Comparison of ENCODE assay signal across 10 cellular contexts in genomic region chr6:133551847-133552331, GRCh38.
DNase-seq lines count a peak whose midpoint lies in the region; ATAC-seq and TF ChIP-seq lines count a peak whose summit lies in the region.
"Had no signal": no experiment of that assay in that cellular context is flagged by ENCODE, and none has a peak within 500 bp of the region (broad histone marks: within the 10 kb centered on the region; RNA-seq: fewer than 3 reads in every experiment).

No MANE protein-coding gene starts in this region.

- no peaks in the 10 kb centered on the region for H3K4me1 Mint-ChIP-seq in stimulated activated effector memory CD8-positive, alpha-beta T cell treated with anti-CD3 and anti-CD28 coated beads, Interleukin-12 subunit alpha, Interleukin-12 subunit beta, amount 100 ng/mL, for 72 hours
- H3K4me1 Mint-ChIP-seq: central memory CD8-positive, alpha-beta T cell had no signal

- peak overlapping the region; percentile 8; the same call in 1 of the 2 replicates for H3K27ac ChIP-seq in SJSA1
- peak overlapping the region in 4 of 12 donors; percentile 19 to 32 (median 26) for H3K27ac ChIP-seq in heart left ventricle
- peak overlapping the region; percentile 68 to 86 (median 80) for H3K27ac ChIP-seq in gastrocnemius medialis

- peak; percentile 73 to 90 (median 85) for ATAC-seq in heart left ventricle
- peak; percentile 85 to 86 for ATAC-seq in gastrocnemius medialis
- ATAC-seq in stimulated activated effector memory CD8-positive, alpha-beta T cell treated with anti-CD3 and anti-CD28 coated beads, Interleukin-12 subunit alpha, Interleukin-12 subunit beta, amount 100 ng/mL, for 72 hours = no peak

- H3K36me3 ChIP-seq in SJSA1 = no peaks in the 10 kb centered on the region
- H3K36me3 ChIP-seq in heart left ventricle = no peaks in the 10 kb centered on the region
- H3K36me3 ChIP-seq in gastrocnemius medialis = no peaks in the 10 kb centered on the region

- no peaks in the 10 kb centered on the region for H3K9me3 Mint-ChIP-seq in stimulated activated effector memory CD8-positive, alpha-beta T cell treated with anti-CD3 and anti-CD28 coated beads, Interleukin-12 subunit alpha, Interleukin-12 subunit beta, amount 100 ng/mL, for 72 hours
- H3K9me3 Mint-ChIP-seq: central memory CD8-positive, alpha-beta T cell had no signal

- H3K9me3 ChIP-seq in SJSA1 (replicated peaks) (no peaks in the 10 kb centered on the region), heart left ventricle (no peaks in the 10 kb centered on the region), gastrocnemius medialis (no peaks in the 10 kb centered on the region)

- H3K4me3 ChIP-seq in SJSA1 (no peak overlapping the region), heart left ventricle (no peak overlapping the region), gastrocnemius medialis (no peak overlapping the region)

- H3K27ac Mint-ChIP-seq in stimulated activated effector memory CD8-positive, alpha-beta T cell treated with anti-CD3 and anti-CD28 coated beads, Interleukin-12 subunit alpha, Interleukin-12 subunit beta, amount 100 ng/mL, for 72 hours = no peak overlapping the region

- DNase-seq in EL (peak; percentile 95), SJSA1 (ENCODE audit: low read depth in 1 of 2, low spot score in 2 of 2) (peak; percentile 72 to 73), heart left ventricle (peak in 4 of 5 donors; percentile 25 to 66 (median 48)), gastrocnemius medialis (peak; percentile 76 to 79), AML-193 (lab: John Stamatoyannopoulos, UW) (no peak), KBM-7 (no peak)
- DNase-seq in effector CD8-positive, alpha-beta T cell (lab: John Stamatoyannopoulos, UW) = no peak
- no peak for DNase-seq in stimulated activated effector memory CD8-positive, alpha-beta T cell treated with anti-CD3 and anti-CD28 coated beads, Interleukin-12 subunit alpha, Interleukin-12 subunit beta, amount 100 ng/mL, for 72 hours (ENCODE audit: low spot score in 2 of 2)
- DNase-seq: activated CD4-positive, alpha-beta T cell treated with anti-CD3 and anti-CD28 coated beads for 48 hours had no signal

- TF ChIP-seq CTCF in heart left ventricle (IDR thresholded peaks at IDR 0.05) (no peak), gastrocnemius medialis (IDR thresholded peaks at IDR 0.05 in 4 of 5, conservative IDR thresholded peaks at IDR 0.05 in 1 of 5) (no peak)

- intact Hi-C loops in heart left ventricle (cut with DNase I) (loop anchor here in 9 of 10 donors (2.0 to 10.0 kb wide), 14 partner anchors 360 to 1017 kb away; partner anchors contain the start of gene TAAR9 (in 1 of the 9)), gastrocnemius medialis (cut with DNase I; ENCODE audit: low total_unique reads) (loop anchor here (2.0 to 5.0 kb wide), 6 partner anchors 310 to 1020 kb away; partner anchors contain the start of gene EYA4)

- no peak overlapping the region for H3K4me3 Mint-ChIP-seq in stimulated activated effector memory CD8-positive, alpha-beta T cell treated with anti-CD3 and anti-CD28 coated beads, Interleukin-12 subunit alpha, Interleukin-12 subunit beta, amount 100 ng/mL, for 72 hours
- H3K4me3 Mint-ChIP-seq: central memory CD8-positive, alpha-beta T cell had no signal

- no peaks in the 10 kb centered on the region for H3K27me3 ChIP-seq in SJSA1 (replicated peaks)
- H3K27me3 ChIP-seq in heart left ventricle = no peaks in the 10 kb centered on the region
- H3K27me3 ChIP-seq in gastrocnemius medialis = no peaks in the 10 kb centered on the region

- peaks cover 15% of the 10 kb centered on the region for H3K4me1 ChIP-seq in SJSA1 (replicated peaks)
- H3K4me1 ChIP-seq in heart left ventricle = peaks cover 0 to 16% (median 4%) of the 10 kb centered on the region in 12 donors
- H3K4me1 ChIP-seq in gastrocnemius medialis = peaks cover 48 to 49% of the 10 kb centered on the region in 2 donors

- WGBS in heart left ventricle, 4 donors = 36 to 49% (median 44%) methylated on average over 6 of the region's 6 CpGs

- no peak for TF ChIP-seq POLR2A in heart left ventricle (IDR thresholded peaks at IDR 0.05)
- no peak for TF ChIP-seq POLR2A in gastrocnemius medialis (IDR thresholded peaks at IDR 0.05)

- no peaks in the 10 kb centered on the region for H3K36me3 Mint-ChIP-seq in stimulated activated effector memory CD8-positive, alpha-beta T cell treated with anti-CD3 and anti-CD28 coated beads, Interleukin-12 subunit alpha, Interleukin-12 subunit beta, amount 100 ng/mL, for 72 hours

- in situ Hi-C loops in gastrocnemius medialis (cut with MboI; ENCODE audit: low sequenced_read_pairs in 4 of 4) = loop anchor here (5.0 to 25.0 kb wide), 8 partner anchors 367 to 1040 kb away; partner anchors contain the start of genes TAAR9 (in 2 of the 4) and STX7 (in 1 of the 4)
- in situ Hi-C loops in KBM-7 (cut with MboI; ENCODE audit: low pct_unique_long_range_greater_than_20kb, low sequenced_read_pairs) = loop anchor here (25.0 kb wide), 1 partner anchor 360 kb away; no protein-coding TSS in a partner anchor

Comparison
In these comparisons a context has a peak if more than half of its experiments do, and no peak if none do; other contexts are left out.
1. DNase-seq: peak in EL (single experiment), SJSA1 (2 of 2), heart left ventricle (4 of 5) and gastrocnemius medialis (2 of 2); none in AML-193 (0 of 2), KBM-7 (single experiment), effector CD8-positive, alpha-beta T cell (single experiment) and stimulated activated effector memory CD8-positive, alpha-beta T cell treated with anti-CD3 and anti-CD28 coated beads, Interleukin-12 subunit alpha, Interleukin-12 subunit beta, amount 100 ng/mL, for 72 hours (0 of 2).